In the genomic region with DNA sequence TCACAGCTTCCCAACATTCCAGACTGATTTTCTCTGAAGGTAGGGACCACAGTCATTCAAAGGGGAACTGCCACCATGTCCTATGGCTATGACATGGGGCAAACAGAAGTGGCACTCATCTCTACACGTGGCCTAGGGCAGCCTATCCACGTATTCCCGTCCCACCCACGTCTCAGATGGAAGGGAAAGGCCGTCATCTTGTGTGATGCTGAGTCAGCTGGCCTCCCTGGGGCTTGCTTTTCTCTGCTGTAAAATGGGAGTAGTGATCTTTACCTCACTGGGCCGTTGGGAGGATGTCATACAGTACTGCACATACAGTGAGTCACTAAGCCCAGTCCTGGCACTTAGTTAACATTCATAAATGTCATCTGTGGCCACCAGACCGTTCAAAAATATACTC, we compare ENCODE assay signal across 1 cellular context.
TF ChIP-seq lines count a peak whose summit lies in the region.

No MANE protein-coding gene starts in this region.

TF ChIP-seq in GM12878, 131 proteins besides CTCF, POLR2A, EP300 and RAD21 (continued from another document):
- TF ChIP-seq, protein P1, sequence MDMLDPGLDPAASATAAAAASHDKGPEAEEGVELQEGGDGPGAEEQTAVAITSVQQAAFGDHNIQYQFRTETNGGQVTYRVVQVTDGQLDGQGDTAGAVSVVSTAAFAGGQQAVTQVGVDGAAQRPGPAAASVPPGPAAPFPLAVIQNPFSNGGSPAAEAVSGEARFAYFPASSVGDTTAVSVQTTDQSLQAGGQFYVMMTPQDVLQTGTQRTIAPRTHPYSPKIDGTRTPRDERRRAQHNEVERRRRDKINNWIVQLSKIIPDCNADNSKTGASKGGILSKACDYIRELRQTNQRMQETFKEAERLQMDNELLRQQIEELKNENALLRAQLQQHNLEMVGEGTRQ (IDR thresholded peaks at IDR 0.05; ENCODE audit: borderline replicate concordance, low read depth, low read length): peak; percentile 54
- TF ChIP-seq GABPA (IDR thresholded peaks at IDR 0.05; ENCODE audit: low read depth) (no peak), RAD51 (IDR thresholded peaks at IDR 0.05) (peak; percentile 79), POLR2AphosphoS5 (IDR thresholded peaks at IDR 0.05; ENCODE audit: low read length) (peak; percentile 73), IKZF1 (conservative IDR thresholded peaks at IDR 0.05) (peak; percentile 56; the same call in 1 of the 2 replicates), EGR1 (IDR thresholded peaks at IDR 0.05; ENCODE audit: borderline replicate concordance in 1 of 2, low read depth in 2 of 2, low read length in 2 of 2) (0 out of 3 replicates have a peak, but pooled peaks of 1 of the 2 experiments have one; percentile 29), CREM (IDR thresholded peaks at IDR 0.05; ENCODE audit: low read depth) (peak; percentile 53), JUNB (IDR thresholded peaks at IDR 0.05) (0 out of 2 replicates have a peak, but pooled peaks have one; percentile 8), BMI1 (IDR thresholded peaks at IDR 0.05; ENCODE audit: borderline replicate concordance) (no peak), HDAC6 (IDR thresholded peaks at IDR 0.05; ENCODE audit: unreplicated experiment) (no peak), ZSCAN29 (IDR thresholded peaks at IDR 0.05) (no peak), SPI1 (IDR thresholded peaks at IDR 0.05; ENCODE audit: borderline replicate concordance, insufficient read depth, low read depth, low read length) (peak; percentile 43; the same call in 1 of the 2 replicates), CBFB (IDR thresholded peaks at IDR 0.05; ENCODE audit: low read depth) (no peak), NR2C2 (IDR thresholded peaks at IDR 0.05; ENCODE audit: borderline replicate concordance, control insufficient read depth, insufficient read length, low read depth) (no peak), ZZZ3 (IDR thresholded peaks at IDR 0.05; ENCODE audit: control insufficient read depth, insufficient read length, low read depth) (no peak), SMARCA5 (IDR thresholded peaks at IDR 0.05) (peak; percentile 51; the same call in 1 of the 2 replicates), YY1 (IDR thresholded peaks at IDR 0.05; ENCODE audit: low read depth, low read length) (peak; percentile 66; the same call in 1 of the 2 replicates), ATF7 (IDR thresholded peaks at IDR 0.05; ENCODE audit: low read depth) (no peak), TCF7 (IDR thresholded peaks at IDR 0.05; ENCODE audit: borderline replicate concordance) (no peak)
- TF ChIP-seq, protein P2, sequence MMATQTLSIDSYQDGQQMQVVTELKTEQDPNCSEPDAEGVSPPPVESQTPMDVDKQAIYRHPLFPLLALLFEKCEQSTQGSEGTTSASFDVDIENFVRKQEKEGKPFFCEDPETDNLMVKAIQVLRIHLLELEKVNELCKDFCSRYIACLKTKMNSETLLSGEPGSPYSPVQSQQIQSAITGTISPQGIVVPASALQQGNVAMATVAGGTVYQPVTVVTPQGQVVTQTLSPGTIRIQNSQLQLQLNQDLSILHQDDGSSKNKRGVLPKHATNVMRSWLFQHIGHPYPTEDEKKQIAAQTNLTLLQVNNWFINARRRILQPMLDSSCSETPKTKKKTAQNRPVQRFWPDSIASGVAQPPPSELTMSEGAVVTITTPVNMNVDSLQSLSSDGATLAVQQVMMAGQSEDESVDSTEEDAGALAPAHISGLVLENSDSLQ (IDR thresholded peaks at IDR 0.05): peak; percentile 80
- TF ChIP-seq, protein P3, sequence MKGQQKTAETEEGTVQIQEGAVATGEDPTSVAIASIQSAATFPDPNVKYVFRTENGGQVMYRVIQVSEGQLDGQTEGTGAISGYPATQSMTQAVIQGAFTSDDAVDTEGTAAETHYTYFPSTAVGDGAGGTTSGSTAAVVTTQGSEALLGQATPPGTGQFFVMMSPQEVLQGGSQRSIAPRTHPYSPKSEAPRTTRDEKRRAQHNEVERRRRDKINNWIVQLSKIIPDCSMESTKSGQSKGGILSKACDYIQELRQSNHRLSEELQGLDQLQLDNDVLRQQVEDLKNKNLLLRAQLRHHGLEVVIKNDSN (IDR thresholded peaks at IDR 0.05; ENCODE audit: borderline replicate concordance, extremely low read length, insufficient read depth, low read depth, low read length): peak; percentile 61
- TF ChIP-seq, protein P4, sequence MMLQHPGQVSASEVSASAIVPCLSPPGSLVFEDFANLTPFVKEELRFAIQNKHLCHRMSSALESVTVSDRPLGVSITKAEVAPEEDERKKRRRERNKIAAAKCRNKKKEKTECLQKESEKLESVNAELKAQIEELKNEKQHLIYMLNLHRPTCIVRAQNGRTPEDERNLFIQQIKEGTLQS (IDR thresholded peaks at IDR 0.05; ENCODE audit: borderline replicate concordance, extremely low read depth, low read depth, low read length): no peak
- TF ChIP-seq, protein P5, sequence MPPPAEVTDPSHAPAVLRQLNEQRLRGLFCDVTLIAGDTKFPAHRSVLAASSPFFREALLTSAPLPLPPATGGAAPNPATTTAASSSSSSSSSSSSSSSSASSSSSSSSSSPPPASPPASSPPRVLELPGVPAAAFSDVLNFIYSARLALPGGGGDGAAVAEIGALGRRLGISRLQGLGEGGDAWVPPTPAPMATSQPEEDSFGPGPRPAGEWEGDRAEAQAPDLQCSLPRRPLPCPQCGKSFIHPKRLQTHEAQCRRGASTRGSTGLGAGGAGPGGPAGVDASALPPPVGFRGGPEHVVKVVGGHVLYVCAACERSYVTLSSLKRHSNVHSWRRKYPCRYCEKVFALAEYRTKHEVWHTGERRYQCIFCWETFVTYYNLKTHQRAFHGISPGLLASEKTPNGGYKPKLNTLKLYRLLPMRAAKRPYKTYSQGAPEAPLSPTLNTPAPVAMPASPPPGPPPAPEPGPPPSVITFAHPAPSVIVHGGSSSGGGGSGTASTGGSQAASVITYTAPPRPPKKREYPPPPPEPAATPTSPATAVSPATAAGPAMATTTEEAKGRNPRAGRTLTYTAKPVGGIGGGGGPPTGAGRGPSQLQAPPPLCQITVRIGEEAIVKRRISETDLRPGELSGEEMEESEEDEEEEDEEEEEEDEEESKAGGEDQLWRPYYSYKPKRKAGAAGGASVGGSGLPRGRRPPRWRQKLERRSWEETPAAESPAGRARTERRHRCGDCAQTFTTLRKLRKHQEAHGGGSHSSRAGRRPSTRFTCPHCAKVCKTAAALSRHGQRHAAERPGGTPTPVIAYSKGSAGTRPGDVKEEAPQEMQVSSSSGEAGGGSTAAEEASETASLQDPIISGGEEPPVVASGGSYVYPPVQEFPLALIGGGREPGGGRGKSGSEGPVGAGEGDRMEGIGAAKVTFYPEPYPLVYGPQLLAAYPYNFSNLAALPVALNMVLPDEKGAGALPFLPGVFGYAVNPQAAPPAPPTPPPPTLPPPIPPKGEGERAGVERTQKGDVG (CRISPR knock-in tag; IDR thresholded peaks at IDR 0.05): no peak
